In the genomic region with DNA sequence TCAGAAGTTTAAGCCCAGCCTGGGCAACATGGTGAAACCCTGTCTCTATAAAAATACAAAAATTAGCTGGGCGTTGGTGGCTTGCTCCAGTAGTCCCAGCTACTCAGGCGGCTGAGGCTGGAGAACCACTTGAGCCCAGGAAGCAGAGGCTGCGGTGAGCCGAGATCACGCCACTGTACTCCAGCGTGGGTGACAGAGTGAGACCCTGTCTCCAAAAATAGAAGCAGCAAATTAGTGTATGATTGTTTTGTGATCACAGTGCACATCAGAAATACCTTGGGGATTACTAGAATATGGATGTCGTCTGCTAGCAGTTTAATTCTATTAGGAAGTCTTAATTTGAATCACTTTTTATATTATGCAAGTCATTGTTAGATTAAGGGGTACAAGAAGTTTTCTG, we compare ENCODE assay signal across 13 cellular contexts. TPM values are rescaled to one million over a fixed set of nuclear protein-coding genes. Genes with fewer than 3 reads are reported as not detected.
DNase-seq lines count a peak whose midpoint lies in the region; ATAC-seq and TF ChIP-seq lines count a peak whose summit lies in the region.
"Had no signal": no experiment of that assay in that cellular context is flagged by ENCODE, and none has a peak within 500 bp of the region (broad histone marks: within the 10 kb centered on the region; RNA-seq: fewer than 3 reads in every experiment).

No MANE protein-coding gene starts in this region.

- no peaks in the 10 kb centered on the region for H3K27me3 Mint-ChIP-seq in activated T-cell treated with anti-CD3 and anti-CD28 coated beads, Interleukin-2, amount 50 U/mL, for 24 hours

- H3K9me2 ChIP-seq in PC-3 (replicated peaks; ENCODE audit: low read length) = no peaks in the 10 kb centered on the region

- H3K36me3 Mint-ChIP-seq in activated T-cell treated with anti-CD3 and anti-CD28 coated beads, Interleukin-2, amount 50 U/mL, for 24 hours (ENCODE audit: low read depth) = peaks cover 90% of the 10 kb centered on the region

- peaks cover 33% of the 10 kb centered on the region for H3K4me1 ChIP-seq in PC-3 (ENCODE audit: insufficient read depth, low read length)
- peaks cover 0 to 4% (median 0%) of the 10 kb centered on the region in 3 donors for H3K4me1 ChIP-seq in skeletal muscle tissue (ENCODE audit: control insufficient read depth in 3 of 3, insufficient read depth in 3 of 3, low read length in 3 of 3)
- H3K4me1 ChIP-seq: uterus had no signal

- no peaks in the 10 kb centered on the region for H3K9me3 Mint-ChIP-seq in activated T-cell treated with anti-CD3 and anti-CD28 coated beads, Interleukin-2, amount 50 U/mL, for 24 hours

- no peak for ATAC-seq in PC-3
- ATAC-seq in GM19023 (IDR thresholded peaks at IDR 0.05; ENCODE audit: unreplicated experiment) = no peak
- ATAC-seq in GM19395 (IDR thresholded peaks at IDR 0.05; ENCODE audit: unreplicated experiment) = no peak

- H3K4me3 ChIP-seq in PC-3 (ENCODE audit: low read length) (no peak overlapping the region), skeletal muscle tissue (ENCODE audit: low read length in 3 of 3) (no peak overlapping the region)
- H3K4me3 ChIP-seq: skin epidermis, uterus had no signal

- H3K27me3 ChIP-seq in PC-3 (ENCODE audit: low read length) = no peaks in the 10 kb centered on the region
- no peaks in the 10 kb centered on the region for H3K27me3 ChIP-seq in skeletal muscle tissue (ENCODE audit: control insufficient read depth in 3 of 3, insufficient read depth in 3 of 3, low read length in 3 of 3)
- H3K27me3 ChIP-seq: uterus had no signal

- H3K9ac ChIP-seq in PC-3 (ENCODE audit: low read length) (no peak overlapping the region; the same call in 1 of the 2 replicates), skeletal muscle tissue (ENCODE audit: low read depth in 1 of 3, low read length in 3 of 3) (no peak overlapping the region)

- H3K27ac ChIP-seq in PC-3 (ENCODE audit: low read length) = peak overlapping the region; percentile 54
- H3K27ac ChIP-seq in epithelial cell of prostate = peak overlapping the region; percentile 56
- peak overlapping the region; percentile 32 for H3K27ac ChIP-seq in skeletal muscle tissue (ENCODE audit: low read depth, low read length)
- H3K27ac ChIP-seq: uterus had no signal

- no peak overlapping the region for H2AFZ ChIP-seq in PC-3 (ENCODE audit: low read length)

- no peaks in the 10 kb centered on the region; the same call in 1 of the 2 replicates for H4K20me1 ChIP-seq in PC-3 (ENCODE audit: low read length)

- POLR2A ChIA-PET in PC-3 (lab: Charles Lee; ENCODE audit: unreplicated experiment) = no interaction called here

- intact Hi-C loops in PC-3 (cut with micrococcal nuclease) = loop anchor here (5.0 kb wide), 2 partner anchors 70 to 120 kb away; a partner anchor contains a TSS

- H3K9me3 ChIP-seq in PC-3 (ENCODE audit: low read length) (no peaks in the 10 kb centered on the region), skeletal muscle tissue (ENCODE audit: control insufficient read depth in 3 of 3, low read length in 3 of 3) (no peaks in the 10 kb centered on the region)
- H3K9me3 ChIP-seq: uterus had no signal

- peaks cover 93% of the 10 kb centered on the region for H3K79me2 ChIP-seq in PC-3 (ENCODE audit: low read length)

- H3F3A ChIP-seq in PC-3 (ENCODE audit: low read length, unreplicated experiment) = no peaks in the 10 kb centered on the region

- peaks cover 36% of the 10 kb centered on the region for H3K36me3 ChIP-seq in PC-3 (ENCODE audit: low read depth, low read length)
- peaks cover 18 to 36% (median 28%) of the 10 kb centered on the region in 3 donors for H3K36me3 ChIP-seq in skeletal muscle tissue (ENCODE audit: control insufficient read depth in 3 of 3, insufficient read depth in 3 of 3, low read length in 3 of 3)
- H3K36me3 ChIP-seq: uterus had no signal

- H3K4me3 Mint-ChIP-seq in activated T-cell treated with anti-CD3 and anti-CD28 coated beads, Interleukin-2, amount 50 U/mL, for 24 hours = no peak overlapping the region

- no TSS peak for BruUV-seq in PC-3 (replicated peaks; lab: Mats Ljungman, UMichigan)

- DNase-seq in activated T-cell treated with anti-CD3 and anti-CD28 coated beads, Interleukin-2, amount 50 U/mL, for 24 hours = no peak
- DNase-seq in activated T-cell treated with anti-CD3 and anti-CD28 coated beads, Interleukin-2, amount 50 U/mL, for 48 hours = no peak
- DNase-seq in PC-3 (no peak), epithelial cell of prostate (ENCODE audit: low read depth, low spot score) (no peak), NCI-H1048 (lab: John Stamatoyannopoulos, UW) (no peak)
- DNase-seq: hippocampal formation, NCI-H1417, NCI-H748 treated with DMSO at 0.1 percent for 48 hours, uterus had no signal

- H3K4me1 Mint-ChIP-seq in activated T-cell treated with anti-CD3 and anti-CD28 coated beads, Interleukin-2, amount 50 U/mL, for 24 hours (ENCODE audit: low read depth) = peaks cover 59% of the 10 kb centered on the region

- CTCF ChIA-PET in PC-3 (lab: Charles Lee) = no interaction called here

- peak overlapping the region; percentile 15 for H3K4me2 ChIP-seq in PC-3 (ENCODE audit: low read length)

- H3K27ac Mint-ChIP-seq in activated T-cell treated with anti-CD3 and anti-CD28 coated beads, Interleukin-2, amount 50 U/mL, for 24 hours = peak overlapping the region; percentile 86

- TF ChIP-seq CTCF in PC-3 (conservative IDR thresholded peaks at IDR 0.05; ENCODE audit: low read depth, low read length) = no peak

RNA-seq across cellular contexts. Expression of a gene that starts 59.0 kb away (rescaled TPM):
- 44.2 and 55.2 TPM in 2 replicates for total RNA-seq in PC-3 (2014; rRNA removed)
- 23.5 TPM for total RNA-seq in skeletal muscle tissue
